24 cellular contexts compared by ENCODE assay signal in genomic region chr11:75440960-75441803, GRCh38.
"Had no signal": no experiment of that assay in that cellular context is flagged by ENCODE, and none has a peak within 500 bp of the region (broad histone marks: within the 10 kb centered on the region; RNA-seq: fewer than 3 reads in every experiment).

No MANE protein-coding gene starts in this region.

- H3K27ac Mint-ChIP-seq: activated B cell treated with CpG ODN at 0.5 μM for 24 hours; activated CD4-positive, alpha-beta T cell treated with anti-CD3 and anti-CD28 coated beads, Interleukin-2, amount 10 ng/mL, durations not matched to agents 24 days and 14 days; activated naive CD4-positive, alpha-beta T cell treated with anti-CD3 and anti-CD28 coated beads for 36 hours; activated naive CD8-positive, alpha-beta T cell; T-helper 17 cell had no signal

- H3K9me3 Mint-ChIP-seq: activated B cell treated with CpG ODN at 0.5 μM for 24 hours; activated CD4-positive, alpha-beta T cell treated with anti-CD3 and anti-CD28 coated beads, Interleukin-2, amount 10 ng/mL, durations not matched to agents 24 days and 14 days; activated naive CD4-positive, alpha-beta T cell treated with anti-CD3 and anti-CD28 coated beads for 36 hours; activated T-cell treated with anti-CD3 and anti-CD28 coated beads, Interleukin-2, amount 50 U/mL, for 4 hours; brain had no signal

- H3K4me3 Mint-ChIP-seq: activated B cell treated with CpG ODN at 0.5 μM for 24 hours; activated CD4-positive, alpha-beta T cell treated with anti-CD3 and anti-CD28 coated beads, Interleukin-2, amount 10 ng/mL, durations not matched to agents 24 days and 14 days; activated naive CD4-positive, alpha-beta T cell treated with anti-CD3 and anti-CD28 coated beads for 36 hours; activated naive CD8-positive, alpha-beta T cell; activated T-cell treated with anti-CD3 and anti-CD28 coated beads, Interleukin-2, amount 50 U/mL, for 4 hours; brain; T-helper 17 cell had no signal

- DNase-seq: activated B cell treated with CpG ODN at 0.5 μM for 24 hours; activated CD4-positive, alpha-beta T cell treated with anti-CD3 and anti-CD28 coated beads for 1 hour; activated CD4-positive, alpha-beta T cell treated with anti-CD3 and anti-CD28 coated beads, Interleukin-2, amount 10 ng/mL, durations not matched to agents 24 days and 14 days; activated CD4-positive, alpha-beta T cell treated with anti-CD3 and anti-CD28 coated beads, Interleukin-2, amount 50 U/mL, for 48 hours; activated CD8-positive, alpha-beta memory T cell treated with anti-CD3 and anti-CD28 coated beads for 24 hours; activated effector memory CD4-positive, alpha-beta T cell treated with anti-CD3 and anti-CD28 coated beads, Interleukin-2, amount 50 U/mL, for 16 hours; activated naive CD4-positive, alpha-beta T cell treated with anti-CD3 and anti-CD28 coated beads for 36 hours; activated T-cell treated with anti-CD3 and anti-CD28 coated beads, Interleukin-2, amount 50 U/mL, for 4 hours; MG63; MV-4-11; NCI-H1092 treated with DMSO at 0.1 percent for 48 hours; NCI-H1417 treated with DMSO at 0.1 percent for 48 hours; NCI-H1694; NCI-H2029; NCI-H510A treated with DMSO at 0.1 percent for 48 hours; NCI-H69; NK-92 treated with Interleukin-12 subunit alpha and Interleukin-12 subunit beta, amount 100 ng/mL, for 24 hours; OCI-M1; SHP77 treated with DMSO at 0.1 percent for 48 hours; T-helper 17 cell; T-helper 9 cell had no signal

- H3K27me3 ChIP-seq: MG63 had no signal

- H3K9me3 ChIP-seq: MG63 had no signal

- H3K4me3 ChIP-seq: MG63 had no signal

- H3K36me3 ChIP-seq: MG63 had no signal

- H3K36me3 Mint-ChIP-seq: activated naive CD8-positive, alpha-beta T cell; brain had no signal

- H3K27me3 Mint-ChIP-seq: activated B cell treated with CpG ODN at 0.5 μM for 24 hours; activated naive CD8-positive, alpha-beta T cell; T-helper 17 cell had no signal

- ATAC-seq: activated T-cell treated with anti-CD3 and anti-CD28 coated beads, Interleukin-2, amount 50 U/mL, for 4 hours; Panc1; T-helper 17 cell had no signal

- H3K4me1 Mint-ChIP-seq: activated B cell treated with CpG ODN at 0.5 μM for 24 hours; activated CD4-positive, alpha-beta T cell treated with anti-CD3 and anti-CD28 coated beads, Interleukin-2, amount 10 ng/mL, durations not matched to agents 24 days and 14 days; brain had no signal
